ENCODE assay signal across 17 cellular contexts in the genomic region with DNA sequence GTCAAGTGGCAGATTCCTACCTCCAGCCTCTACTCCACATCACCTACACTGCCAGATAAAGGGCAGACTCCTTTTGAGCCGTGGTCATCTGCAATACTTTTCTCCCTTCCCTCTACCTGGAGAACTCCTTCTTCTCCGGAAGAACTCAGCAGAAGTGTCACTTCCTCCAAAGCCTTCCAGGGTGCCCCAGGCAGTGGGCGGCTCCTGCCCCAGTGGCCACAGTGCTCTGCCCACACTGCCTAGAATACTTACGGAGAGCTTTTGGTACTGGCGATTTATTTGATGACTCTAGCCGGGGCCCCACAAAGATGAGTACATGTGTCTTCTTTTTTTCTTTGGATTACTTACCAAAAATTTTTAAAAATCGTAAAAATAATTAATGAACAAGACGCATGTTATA. TPM values are rescaled to one million over a fixed set of nuclear protein-coding genes. Genes with fewer than 3 reads are reported as not detected.
DNase-seq lines count a peak whose midpoint lies in the region; ATAC-seq, FAIRE-seq and TF ChIP-seq lines count a peak whose summit lies in the region.
"Had no signal": no experiment of that assay in that cellular context is flagged by ENCODE, and none has a peak within 500 bp of the region (broad histone marks: within the 10 kb centered on the region; RNA-seq: fewer than 3 reads in every experiment).

No MANE protein-coding gene starts in this region.

- no peak for FAIRE-seq in astrocyte (lab: Jason Lieb, UNC)
- FAIRE-seq: A204.1, H1 had no signal

- H3K9ac ChIP-seq in astrocyte (ENCODE audit: low read length) = no peak overlapping the region

- peak overlapping the region in 3 of 7 donors; percentile 5 to 28 (median 25) for H3K27ac Mint-ChIP-seq in CD14-positive monocyte
- H3K27ac Mint-ChIP-seq in astrocyte (ENCODE audit: unreplicated experiment) = peak overlapping the region; percentile 23

- ATAC-seq in left lobe of liver = no peak

- H3K4me3 Mint-ChIP-seq in CD14-positive monocyte (no peak overlapping the region), astrocyte (ENCODE audit: unreplicated experiment) (no peak overlapping the region)
- H3K4me3 Mint-ChIP-seq: CD4-positive, alpha-beta memory T cell; H9 had no signal

- intact Hi-C loops in CD14-positive monocyte (cut with micrococcal nuclease) = no loop called here

- no peaks in the 10 kb centered on the region for H4K20me1 ChIP-seq in astrocyte (ENCODE audit: insufficient read depth, low read length)

- TF ChIP-seq CTCF in CD14-positive monocyte (IDR thresholded peaks at IDR 0.05) (no peak), astrocyte (IDR thresholded peaks at IDR 0.05; ENCODE audit: insufficient read depth, low read depth, low read length) (no peak), neutrophil (IDR thresholded peaks at IDR 0.05) (no peak)

- peaks cover 46% of the 10 kb centered on the region for H3K4me1 Mint-ChIP-seq in CD14-positive monocyte
- H3K4me1 Mint-ChIP-seq in astrocyte (ENCODE audit: low read depth, unreplicated experiment) = peaks cover 12% of the 10 kb centered on the region

- in situ Hi-C loops in HAP-1 (cut with MboI; ENCODE audit: low sequenced_read_pairs) = no loop called here

- peak; percentile 27 for DNase-seq in CD14-positive monocyte (ENCODE audit: low spot score)
- peak; percentile 82 for DNase-seq in CD1c-positive myeloid dendritic cell (ENCODE audit: extremely low spot score)
- no peak for DNase-seq in astrocyte (ENCODE audit: low read depth)
- DNase-seq in HAP-1 (ENCODE audit: low spot score in 2 of 2) = no peak
- DNase-seq in left lobe of liver (ENCODE audit: low spot score) = no peak
- DNase-seq in NCI-H187 treated with DMSO at 0.1 percent for 48 hours (lab: John Stamatoyannopoulos, UW) = no peak
- DNase-seq: ACHN; BE2C; C1 segment of cervical spinal cord; CD4-positive, alpha-beta memory T cell; DMS153; DMS79 treated with DMSO at 0.1 percent for 48 hours; GF-D8; H9 had no signal

- H3K4me3 ChIP-seq in astrocyte (ENCODE audit: insufficient read depth, low read depth, low read length) (no peak overlapping the region), neutrophil (ENCODE audit: low read depth in 1 of 2, low read length in 1 of 2) (no peak overlapping the region), HAP-1 (no peak overlapping the region)

- H2AFZ ChIP-seq in astrocyte (ENCODE audit: low read depth, low read length) = no peak overlapping the region

- H3K4me1 ChIP-seq in astrocyte (ENCODE audit: insufficient read depth, low read length) (no peaks in the 10 kb centered on the region), neutrophil (ENCODE audit: control insufficient read depth in 1 of 2, insufficient read depth in 1 of 2, low read depth in 1 of 2, low read length in 1 of 2) (peaks cover 43 to 46% of the 10 kb centered on the region in 2 experiments), HAP-1 (no peaks in the 10 kb centered on the region)
- H3K4me1 ChIP-seq: BE2C had no signal

- H3K27me3 ChIP-seq in astrocyte (ENCODE audit: insufficient read depth, low read length) (no peaks in the 10 kb centered on the region), neutrophil (no peaks in the 10 kb centered on the region), HAP-1 (ENCODE audit: low read depth) (no peaks in the 10 kb centered on the region)
- H3K27me3 ChIP-seq: BE2C had no signal

- H3K9me3 ChIP-seq in astrocyte (ENCODE audit: insufficient read depth, low read depth, low read length) (peaks cover 3% of the 10 kb centered on the region), neutrophil (no peaks in the 10 kb centered on the region), HAP-1 (no peaks in the 10 kb centered on the region)
- H3K9me3 ChIP-seq: BE2C had no signal

- H3K36me3 Mint-ChIP-seq in CD14-positive monocyte (peaks cover 0 to 1% of the 10 kb centered on the region in 2 donors), astrocyte (ENCODE audit: low read depth, unreplicated experiment) (peaks cover 5% of the 10 kb centered on the region)
- H3K36me3 Mint-ChIP-seq: CD4-positive, alpha-beta memory T cell had no signal

- H3K27me3 Mint-ChIP-seq in CD14-positive monocyte (ENCODE audit: low read depth in 3 of 3) (peaks cover 0 to 4% (median 0%) of the 10 kb centered on the region in 3 donors), astrocyte (ENCODE audit: low read depth, unreplicated experiment) (peaks cover 7% of the 10 kb centered on the region)

- H3K9me3 Mint-ChIP-seq in CD14-positive monocyte (peaks cover 0 to 4% (median 0%) of the 10 kb centered on the region in 7 donors), astrocyte (ENCODE audit: unreplicated experiment) (peaks cover 21% of the 10 kb centered on the region)

- no peaks in the 10 kb centered on the region for H3K79me2 ChIP-seq in astrocyte (ENCODE audit: insufficient read depth, low read length)

- H3K27ac ChIP-seq in astrocyte (ENCODE audit: low read depth, low read length) = no peak overlapping the region
- H3K27ac ChIP-seq in neutrophil = peak overlapping the region; percentile 86

- H3K36me3 ChIP-seq in astrocyte (ENCODE audit: insufficient read depth, low read length) = no peaks in the 10 kb centered on the region
- no peaks in the 10 kb centered on the region for H3K36me3 ChIP-seq in neutrophil
- no peaks in the 10 kb centered on the region for H3K36me3 ChIP-seq in HAP-1 (replicated peaks)
- H3K36me3 ChIP-seq: BE2C had no signal

- H3K4me2 ChIP-seq in astrocyte (ENCODE audit: low read length) = no peak overlapping the region

RNA-seq across cellular contexts. Expression of a gene that starts 39.7 kb away (rescaled TPM):
- 10 to 100 TPM; 24.8 to 28.6 TPM for polyA plus RNA-seq in CD14-positive monocyte
- total RNA-seq in astrocyte (156 and 158 TPM in 2 replicates), left lobe of liver (9.3 TPM)

Comparison
In these comparisons a context has a peak if more than half of its experiments do, and no peak if none do; other contexts are left out.
1. DNase-seq: peak in CD14-positive monocyte (single experiment) and CD1c-positive myeloid dendritic cell (single experiment); none in astrocyte (single experiment), HAP-1 (0 of 2), left lobe of liver (single experiment) and NCI-H187 treated with DMSO at 0.1 percent for 48 hours (single experiment).
2. RNA of a gene that starts 39.7 kb away (total RNA-seq): 156 to 158 TPM in astrocyte; 9.3 TPM in left lobe of liver (single experiment); every median in the first group is over 10 times any median in the second.